ENCODE assay signal across 1 cellular context in genomic region chr3:171825222-171825828, GRCh38.
TF ChIP-seq lines count a peak whose summit lies in the region.

No MANE protein-coding gene starts in this region.

TF ChIP-seq in K562, 482 proteins besides CTCF, POLR2A, EP300 and RAD21:
- TF ChIP-seq POU5F1 (IDR thresholded peaks at IDR 0.05; ENCODE audit: borderline replicate concordance, low read depth, low read length, partially characterized antibody) (no peak), CEBPG (CRISPR knock-in tag; IDR thresholded peaks at IDR 0.05) (no peak), CEBPG (tag; conservative IDR thresholded peaks at IDR 0.05 in 1 of 2, IDR thresholded peaks at IDR 0.05 in 1 of 2) (peak; percentile 50 to 72; a peak in 3 of 4 replicates), PCBP2 (IDR thresholded peaks at IDR 0.05; ENCODE audit: low read depth, low read length, poor library complexity, severe bottlenecking) (no peak), GATA2 (CRISPR knock-in tag; IDR thresholded peaks at IDR 0.05) (0 out of 2 replicates have a peak, but pooled peaks have one; percentile 21), MTA1 (IDR thresholded peaks at IDR 0.05; ENCODE audit: borderline replicate concordance) (0 out of 2 replicates have a peak, but pooled peaks have one; percentile 42), CEBPB (tag; IDR thresholded peaks at IDR 0.05) (peak; percentile 76), DPF2 (IDR thresholded peaks at IDR 0.05) (0 out of 2 replicates have a peak, but pooled peaks have one; percentile 27)
